ENCODE assay signal across 15 cellular contexts in the genomic region with DNA sequence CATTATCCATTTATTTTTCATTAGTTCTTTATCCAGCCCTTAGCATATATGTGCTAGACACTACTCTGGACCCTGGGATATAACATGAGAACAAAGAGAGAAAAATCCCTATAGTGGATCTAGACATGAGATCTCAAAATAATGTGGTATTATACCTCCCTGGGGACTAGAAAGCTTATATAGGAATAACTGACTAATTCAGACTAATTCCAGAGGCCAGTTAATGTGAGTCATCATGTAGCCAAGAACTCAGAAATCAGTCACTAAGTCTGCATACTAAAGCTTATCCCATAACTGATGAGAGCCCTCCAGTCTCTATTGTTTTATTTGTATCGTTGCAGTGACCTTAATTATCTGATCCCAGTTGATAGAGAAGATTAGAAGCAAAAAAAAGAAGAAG.
A peak's percentile ranks its signal among the peaks of the same experiment; 100 is the strongest.
DNase-seq lines count a peak whose midpoint lies in the region; ATAC-seq and TF ChIP-seq lines count a peak whose summit lies in the region.
"Had no signal": no experiment of that assay in that cellular context is flagged by ENCODE, and none has a peak within 500 bp of the region (broad histone marks: within the 10 kb centered on the region; RNA-seq: fewer than 3 reads in every experiment).

No MANE protein-coding gene starts in this region.

- TF ChIP-seq CTCF in RWPE1 (conservative IDR thresholded peaks at IDR 0.05; ENCODE audit: low read depth) (no peak), epithelial cell of proximal tubule (conservative IDR thresholded peaks at IDR 0.05; ENCODE audit: low read depth, low read length) (no peak), retinal pigment epithelial cell (conservative IDR thresholded peaks at IDR 0.05; ENCODE audit: low read depth, low read length) (no peak)

- CTCF ChIA-PET in RWPE1 (lab: Yijun Ruan, JAX) = no interaction called here

- POLR2A ChIA-PET in RWPE1 (lab: Yijun Ruan, JAX; ENCODE audit: low non-redundant PET) = no interaction called here

- ATAC-seq in left ventricle myocardium superior = no peak
- ATAC-seq: effector memory CD8-positive, alpha-beta T cell had no signal

- H3K27ac ChIP-seq in RWPE1 = no peak overlapping the region
- H3K27ac ChIP-seq: Peyer's patch had no signal

- no peak overlapping the region for H3K4me3 ChIP-seq in epithelial cell of proximal tubule (ENCODE audit: low read depth, low read length)
- no peak overlapping the region for H3K4me3 ChIP-seq in retinal pigment epithelial cell (ENCODE audit: low read length)
- H3K4me3 ChIP-seq: Peyer's patch had no signal

- DNase-seq in GM04503 (ENCODE audit: low read depth) = peak; percentile 70
- DNase-seq in RWPE1 (ENCODE audit: low spot score) = peak; percentile 9
- peak; percentile 26 for DNase-seq in epithelial cell of proximal tubule (ENCODE audit: low read depth)
- DNase-seq in retinal pigment epithelial cell (ENCODE audit: low read depth) = peak; percentile 53
- no peak for DNase-seq in NCI-H510A treated with DMSO at 0.1 percent for 48 hours (lab: John Stamatoyannopoulos, UW)
- DNase-seq in left ventricle myocardium superior = no peak
- DNase-seq in activated CD4-positive, CD25-positive, alpha-beta regulatory T cell (lab: John Stamatoyannopoulos, UW) = no peak
- DNase-seq in SIG-M5 (lab: John Stamatoyannopoulos, UW) = no peak
- DNase-seq: CD8-positive, alpha-beta memory T cell; effector memory CD8-positive, alpha-beta T cell; mesendoderm; NCI-H1092; Peyer's patch; posterior cingulate gyrus; stimulated activated CD4-positive, alpha-beta T cell treated with anti-CD3 and anti-CD28 coated beads, Interleukin-2, amount 100 ng/mL, for 48 hours had no signal

- intact Hi-C loops in left ventricle myocardium superior (cut with micrococcal nuclease) = no loop called here

Comparison
In these comparisons a context has a peak if more than half of its experiments do, and no peak if none do; other contexts are left out.
1. DNase-seq: peak in GM04503 (single experiment), RWPE1 (single experiment), epithelial cell of proximal tubule (single experiment) and retinal pigment epithelial cell (single experiment); none in NCI-H510A treated with DMSO at 0.1 percent for 48 hours (single experiment), left ventricle myocardium superior (single experiment), activated CD4-positive, CD25-positive, alpha-beta regulatory T cell (0 of 4) and SIG-M5 (single experiment).